10 cellular contexts compared by ENCODE assay signal in the genomic region with DNA sequence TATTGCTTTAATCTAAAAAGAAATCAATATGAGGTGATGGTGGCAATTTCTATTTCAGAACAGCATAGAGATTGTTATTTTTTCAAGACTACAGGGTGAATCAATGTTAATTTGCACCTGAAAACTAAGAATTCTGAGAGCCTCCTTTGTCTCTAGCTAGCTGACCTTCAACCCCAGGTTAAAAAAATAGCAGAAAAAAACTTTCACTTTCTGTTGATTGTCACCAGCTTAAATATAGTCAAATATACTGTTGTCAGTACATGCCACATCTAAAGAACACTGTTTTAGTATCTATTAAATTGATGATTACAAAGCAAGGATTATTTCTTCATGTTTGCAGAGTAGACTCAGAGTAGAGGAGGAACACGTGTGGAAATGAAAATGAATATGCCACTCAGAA.
"Had no signal": no experiment of that assay in that cellular context is flagged by ENCODE, and none has a peak within 500 bp of the region (broad histone marks: within the 10 kb centered on the region; RNA-seq: fewer than 3 reads in every experiment).

No MANE protein-coding gene starts in this region.

- H3K9ac ChIP-seq: GM23248 had no signal

- H3K27ac ChIP-seq: GM23248, HL-60 had no signal

- ATAC-seq: HepG2, K562 had no signal

- FAIRE-seq: H1, H54, HepG2, K562 had no signal

- H2AFZ ChIP-seq: GM23248 had no signal

- H3K4me3 ChIP-seq: GM23248, K562 had no signal

- H3K4me1 Mint-ChIP-seq: H9 had no signal

- DNase-seq: GM23248, H9, HCEC 1CT, IMR-90, KG1 had no signal

- H3K4me3 Mint-ChIP-seq: H9 had no signal
